8 cellular contexts compared by ENCODE assay signal in genomic region chr19:34926685-34927375, GRCh38. TPM values are rescaled to one million over a fixed set of nuclear protein-coding genes. Genes with fewer than 3 reads are reported as not detected.
A peak's percentile ranks its signal among the peaks of the same experiment; 100 is the strongest.
DNase-seq lines count a peak whose midpoint lies in the region; ATAC-seq and TF ChIP-seq lines count a peak whose summit lies in the region.

Gene ZNF30, plus strand, starts transcription at chr19:34926903. Its CDS starts 3,045 bp downstream, at chr19:34929948.

- peaks cover 6% of the 10 kb centered on the region for H3K4me1 Mint-ChIP-seq in endothelial cell (ENCODE audit: unreplicated experiment)

- H3K4me1 ChIP-seq in mesodermal cell (ENCODE audit: control insufficient read depth, insufficient read depth, low read length, poor library complexity, severe bottlenecking): no peaks in the 10 kb centered on the region

- 1 to 2% methylated on average over 43 to 47 of the region's 53 CpGs for WGBS in mesodermal cell (ENCODE audit: insufficient coverage in 2 of 2), 2 experiments

- peak within 1 kb of the TSS; percentile 48 for H3K27ac ChIP-seq in mesodermal cell (ENCODE audit: low read depth, low read length, severe bottlenecking)

- H3K36me3 Mint-ChIP-seq in endothelial cell (ENCODE audit: low read depth, unreplicated experiment): no peaks in the 10 kb centered on the region

- peak within 1 kb of the TSS; percentile 64 for H3K27ac Mint-ChIP-seq in endothelial cell (ENCODE audit: unreplicated experiment)

- DNase-seq in AG08396 (ENCODE audit: low spot score): peak; percentile 98
- peak; percentile 82 for DNase-seq in NCI-H774 (lab: John Stamatoyannopoulos, UW)
- DNase-seq in activated CD8-positive, alpha-beta memory T cell treated with anti-CD3 and anti-CD28 coated beads, Interleukin-2, amount 50 U/mL, for 24 hours (ENCODE audit: extremely low read depth): peak; percentile 70
- DNase-seq in endothelial cell (ENCODE audit: low spot score): peak; percentile 89
- DNase-seq in stimulated activated CD8-positive, alpha-beta memory T cell treated with anti-CD3 and anti-CD28 coated beads, Interleukin-15, amount 100 ng/mL, for 24 hours (ENCODE audit: low read depth): peak; percentile 61

- H3K9me3 Mint-ChIP-seq in endothelial cell (ENCODE audit: unreplicated experiment): peaks cover 6% of the 10 kb centered on the region

- peak within 1 kb of the TSS; percentile 94 for H3K4me3 Mint-ChIP-seq in endothelial cell (ENCODE audit: unreplicated experiment)

- H3K9me3 ChIP-seq in mesodermal cell (ENCODE audit: control insufficient read depth, low read length): peaks cover 11% of the 10 kb centered on the region

- peak within 1 kb of the TSS; percentile 64 for H3K4me3 ChIP-seq in mesodermal cell (ENCODE audit: extremely low read depth, insufficient read depth, low read length, poor library complexity, severe bottlenecking)

- ATAC-seq in GM18909 (IDR thresholded peaks at IDR 0.05; ENCODE audit: poor library complexity, unreplicated experiment) (peak; percentile 96), HG03175 (IDR thresholded peaks at IDR 0.05; ENCODE audit: unreplicated experiment) (peak; percentile 93)

- H3K27me3 Mint-ChIP-seq in endothelial cell (ENCODE audit: unreplicated experiment): peaks cover 1% of the 10 kb centered on the region

- TF ChIP-seq CTCF in endothelial cell (IDR thresholded peaks at IDR 0.05; ENCODE audit: unreplicated experiment): no peak

- peaks cover 14% of the 10 kb centered on the region for H3K36me3 ChIP-seq in mesodermal cell (ENCODE audit: control insufficient read depth, insufficient read depth, low read length)

RNA-seq across cellular contexts. Expression of gene ZNF30, which starts in this region (rescaled TPM):
- 6.9 TPM for total RNA-seq in endothelial cell (ENCODE audit: unreplicated experiment)
- 4.5 TPM for polyA plus RNA-seq in mesodermal cell (2013, experiment 1 of 2)
- polyA plus RNA-seq in mesodermal cell (2013, experiment 2 of 2): 7.5 TPM

Comparison
In these comparisons a context has a peak if more than half of its experiments do, and no peak if none do; other contexts are left out.
1. Peak in every context shown above with its lines: DNase-seq, ATAC-seq, H3K4me3 ChIP-seq and H3K27ac ChIP-seq.